In the genomic region with DNA sequence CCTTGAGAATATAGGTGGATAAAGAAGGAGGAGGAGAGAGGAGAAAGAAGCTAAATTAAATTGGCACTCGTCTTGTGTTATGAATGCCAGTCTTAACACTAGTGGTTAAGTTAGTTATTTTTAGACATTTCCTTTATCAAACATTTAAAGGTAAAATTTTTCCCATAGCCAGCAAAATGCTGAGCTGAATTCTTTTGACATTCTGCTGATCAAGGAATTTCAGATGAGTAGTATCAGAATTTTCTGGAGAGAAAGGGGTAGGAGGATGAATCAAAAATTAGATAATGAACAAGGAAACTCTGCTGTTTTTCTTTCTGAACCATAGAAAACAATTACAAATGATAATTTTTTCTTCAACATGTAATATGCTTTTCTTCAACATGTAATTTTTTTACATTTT, we compare ENCODE assay signal across 24 cellular contexts. TPM values are rescaled to one million over a fixed set of nuclear protein-coding genes. Genes with fewer than 3 reads are reported as not detected.
DNase-seq lines count a peak whose midpoint lies in the region; ATAC-seq, FAIRE-seq and TF ChIP-seq lines count a peak whose summit lies in the region.
"Had no signal": no experiment of that assay in that cellular context is flagged by ENCODE, and none has a peak within 500 bp of the region (broad histone marks: within the 10 kb centered on the region; RNA-seq: fewer than 3 reads in every experiment).

No MANE protein-coding gene starts in this region.

- H3K36me3 ChIP-seq in Loucy (ENCODE audit: insufficient read depth, low read length), result no peaks in the 10 kb centered on the region
- no peaks in the 10 kb centered on the region for H3K36me3 ChIP-seq in SK-N-MC (ENCODE audit: insufficient read depth, low read length)
- H3K36me3 ChIP-seq: BE2C; BLaER1 treated with 17β-estradiol and CSF1 and Interleukin-3, amounts not matched to agents 10 nM and 100 nM had no signal

- no peaks in the 10 kb centered on the region for H3K36me3 Mint-ChIP-seq in osteocyte (ENCODE audit: unreplicated experiment)
- H3K36me3 Mint-ChIP-seq: CD14-positive monocyte; CD8-positive, alpha-beta memory T cell had no signal

- FAIRE-seq in D721Med (lab: Jason Lieb, UNC), result peak; percentile 84
- FAIRE-seq: A549, GM12891, H1 had no signal

- peak overlapping the region; percentile 52; the same call in 1 of the 2 replicates for H2AFZ ChIP-seq in Loucy (ENCODE audit: low read length)

- H3K79me2 ChIP-seq in Loucy (ENCODE audit: insufficient read depth, low read length), result no peaks in the 10 kb centered on the region

- TF ChIP-seq CTCF in D721Med (IDR thresholded peaks at IDR 0.05; ENCODE audit: insufficient read depth, missing control alignments), result no peak
- TF ChIP-seq CTCF in Loucy (conservative IDR thresholded peaks at IDR 0.05; ENCODE audit: low read length), result no peak
- no peak for TF ChIP-seq CTCF in osteocyte (IDR thresholded peaks at IDR 0.05)

- no peak overlapping the region for H3K4me3 ChIP-seq in Loucy (ENCODE audit: low read length, poor library complexity, severe bottlenecking)
- H3K4me3 ChIP-seq in SK-N-MC, result 0 out of 2 replicates have a peak overlapping the region, but pooled peaks have one; percentile 18
- H3K4me3 ChIP-seq: A549; BLaER1 treated with 17β-estradiol and CSF1 and Interleukin-3, amounts not matched to agents 10 nM and 100 nM had no signal

- H3K27me3 Mint-ChIP-seq in osteocyte (ENCODE audit: unreplicated experiment), result no peaks in the 10 kb centered on the region
- H3K27me3 Mint-ChIP-seq: CD4-positive, alpha-beta T cell; CD8-positive, alpha-beta memory T cell had no signal

- no peak overlapping the region for H3K4me3 Mint-ChIP-seq in osteocyte (ENCODE audit: unreplicated experiment)
- H3K4me3 Mint-ChIP-seq: CD14-positive monocyte; CD4-positive, alpha-beta T cell; CD8-positive, alpha-beta memory T cell had no signal

- H3K9me3 Mint-ChIP-seq in osteocyte (ENCODE audit: unreplicated experiment), result no peaks in the 10 kb centered on the region

- no peaks in the 10 kb centered on the region for H3K9me2 ChIP-seq in Loucy (replicated peaks; ENCODE audit: low read depth, low read length)

- no peaks in the 10 kb centered on the region for H3F3A ChIP-seq in Loucy (ENCODE audit: low read depth)

- H3K4me2 ChIP-seq in Loucy (ENCODE audit: low read depth, low read length, poor library complexity, severe bottlenecking), result no peak overlapping the region
- H3K4me2 ChIP-seq: A549; BLaER1 treated with 17β-estradiol and CSF1 and Interleukin-3, amounts not matched to agents 10 nM and 100 nM had no signal

- peaks cover 45% of the 10 kb centered on the region for H3K4me1 Mint-ChIP-seq in osteocyte (ENCODE audit: unreplicated experiment)
- H3K4me1 Mint-ChIP-seq: CD14-positive monocyte; CD8-positive, alpha-beta memory T cell had no signal

- H3K27me3 ChIP-seq in Loucy (ENCODE audit: insufficient read depth, low read length, poor library complexity, severe bottlenecking), result no peaks in the 10 kb centered on the region
- H3K27me3 ChIP-seq: BE2C; BLaER1 treated with 17β-estradiol and CSF1 and Interleukin-3, amounts not matched to agents 10 nM and 100 nM had no signal

- H3K9me3 ChIP-seq in Loucy (ENCODE audit: insufficient read depth, low read depth, low read length) (no peaks in the 10 kb centered on the region), SK-N-MC (ENCODE audit: low read depth, low read length) (no peaks in the 10 kb centered on the region)
- H3K9me3 ChIP-seq: A549; BE2C; BLaER1 treated with 17β-estradiol and CSF1 and Interleukin-3, amounts not matched to agents 10 nM and 100 nM had no signal

- no peak overlapping the region for H3K27ac ChIP-seq in SK-N-MC
- H3K27ac ChIP-seq: A549; BLaER1 treated with 17β-estradiol and CSF1 and Interleukin-3, amounts not matched to agents 10 nM and 100 nM had no signal

- H3K27ac Mint-ChIP-seq in osteocyte (ENCODE audit: unreplicated experiment), result peak overlapping the region; percentile 71
- H3K27ac Mint-ChIP-seq: CD14-positive monocyte; CD4-positive, alpha-beta T cell; CD8-positive, alpha-beta memory T cell had no signal

- DNase-seq in D721Med (ENCODE audit: insufficient read length, low spot score) (no peak), SK-N-MC (ENCODE audit: low read depth, low spot score) (no peak), osteocyte (ENCODE audit: extremely low spot score, unreplicated experiment) (no peak), NOMO-1 treated with DMSO at 0.1 percent for 48 hours (lab: John Stamatoyannopoulos, UW; ENCODE audit: unreplicated experiment) (no peak), inferior parietal cortex (ENCODE audit: extremely low spot score) (no peak)
- DNase-seq: 8988T; ACHN; AML-193; BE2C; CD4-positive, alpha-beta T cell; CD8-positive, alpha-beta memory T cell; DMS53; DMS79 treated with DMSO at 0.1 percent for 48 hours; GF-D8; H7; HCEC 1CT had no signal

- H3K4me1 ChIP-seq in Loucy (ENCODE audit: insufficient read depth, low read length, poor library complexity, severe bottlenecking), result no peaks in the 10 kb centered on the region
- H3K4me1 ChIP-seq: A549; BE2C; BLaER1 treated with 17β-estradiol and CSF1 and Interleukin-3, amounts not matched to agents 10 nM and 100 nM had no signal

- ATAC-seq in HG02884 (IDR thresholded peaks at IDR 0.05; ENCODE audit: unreplicated experiment), result no peak
- ATAC-seq: A549 had no signal

- no peaks in the 10 kb centered on the region for H4K20me1 ChIP-seq in Loucy (ENCODE audit: insufficient read depth, low read length, poor library complexity, severe bottlenecking)
- H4K20me1 ChIP-seq: BLaER1 treated with 17β-estradiol and CSF1 and Interleukin-3, amounts not matched to agents 10 nM and 100 nM had no signal

- H3K9ac ChIP-seq in Loucy (ENCODE audit: low read depth, low read length, poor library complexity, severe bottlenecking) (no peak overlapping the region), SK-N-MC (ENCODE audit: insufficient read length) (no peak overlapping the region)
- H3K9ac ChIP-seq: BLaER1 treated with 17β-estradiol and CSF1 and Interleukin-3, amounts not matched to agents 10 nM and 100 nM had no signal

RNA-seq across cellular contexts. Expression of gene ASXL3, which starts 52.5 kb away (rescaled TPM):
- 7.2 and 10.1 TPM in 2 replicates for total RNA-seq in osteocyte
- total RNA-seq: CD4-positive, alpha-beta T cell; CD8-positive, alpha-beta memory T cell; G401 had no signal
